In the genomic region with DNA sequence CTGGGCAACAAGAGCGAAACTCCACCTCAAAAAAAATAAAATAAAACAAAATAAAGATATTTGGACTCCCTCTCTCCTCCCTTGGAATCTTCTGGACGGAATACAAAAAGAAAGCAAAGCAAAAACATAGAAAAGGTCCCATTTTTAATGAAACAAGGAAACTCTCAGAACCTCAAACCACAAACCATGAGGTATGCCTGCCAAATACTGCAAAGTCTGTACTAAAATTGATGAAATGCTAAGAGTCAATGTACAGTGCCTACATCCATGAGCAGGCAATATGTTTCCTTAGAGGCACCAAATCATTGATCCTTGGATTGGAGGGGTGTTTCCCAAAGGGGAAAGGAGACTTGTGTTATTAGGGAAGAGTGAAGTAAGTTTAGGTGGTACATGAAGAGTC, we compare ENCODE assay signal across 1 cellular context.
A peak's percentile ranks its signal among the peaks of the same experiment; 100 is the strongest.
TF ChIP-seq lines count a peak whose summit lies in the region.

No MANE protein-coding gene starts in this region.

TF ChIP-seq in GM12878, 131 proteins besides CTCF, POLR2A, EP300 and RAD21:
- peak; percentile 60; the same call in 1 of the 2 replicates for TF ChIP-seq RUNX3 (IDR thresholded peaks at IDR 0.05; ENCODE audit: low read length)
- TF ChIP-seq FOS (IDR thresholded peaks at IDR 0.05; ENCODE audit: borderline replicate concordance, extremely low read depth, insufficient read length), result no peak
